ENCODE assay signal across 16 cellular contexts in the genomic region with DNA sequence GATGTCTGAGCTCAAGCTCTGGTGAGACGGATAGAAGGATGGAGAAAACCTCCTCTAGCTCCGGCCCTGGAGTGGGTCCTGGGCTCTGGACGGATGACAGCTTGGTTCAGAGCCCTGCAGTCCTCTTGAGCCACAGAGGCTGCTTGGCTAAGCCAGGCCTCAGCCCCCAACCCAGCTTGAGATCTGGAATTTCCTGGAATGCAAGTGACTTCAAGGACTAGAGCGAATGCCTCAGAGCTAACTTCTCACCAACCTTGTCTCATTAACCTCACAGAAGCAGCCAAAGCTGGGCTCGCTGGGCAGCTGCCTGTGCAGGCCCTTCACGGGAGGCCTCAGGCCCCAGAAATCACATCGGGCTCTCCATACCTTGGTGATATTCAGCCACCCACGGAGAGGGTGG.
DNase-seq lines count a peak whose midpoint lies in the region; ATAC-seq, FAIRE-seq and TF ChIP-seq lines count a peak whose summit lies in the region.
"Had no signal": no experiment of that assay in that cellular context is flagged by ENCODE, and none has a peak within 500 bp of the region (broad histone marks: within the 10 kb centered on the region; RNA-seq: fewer than 3 reads in every experiment).

No MANE protein-coding gene starts in this region.

- no peak for DNase-seq in WTC11 (ENCODE audit: low spot score)
- DNase-seq in iPS-NIHi11 (ENCODE audit: low spot score) = peak; percentile 42
- DNase-seq in upper lobe of right lung = no peak
- no peak for DNase-seq in HepG2 (ENCODE audit: low spot score)
- no peak for DNase-seq in PC-3
- no peak for DNase-seq in NCI-H510A treated with DMSO at 0.1 percent for 48 hours (lab: John Stamatoyannopoulos, UW)
- DNase-seq: ACHN, DMS79 treated with DMSO at 0.1 percent for 48 hours, NCI-H1694 treated with DMSO at 0.1 percent for 48 hours, NCI-H510A, NCI-H82 had no signal

- H3K4me3 Mint-ChIP-seq in WTC11 = no peak overlapping the region
- H3K4me3 Mint-ChIP-seq in nephron = no peak overlapping the region

- no peak for TF ChIP-seq EP300 in HepG2 (IDR thresholded peaks at IDR 0.05; ENCODE audit: low read depth in 2 of 2, low read length in 2 of 2)
- TF ChIP-seq EP300 in HepG2 (CRISPR knock-in tag; IDR thresholded peaks at IDR 0.05; ENCODE audit: borderline replicate concordance) = no peak

- intact Hi-C loops in upper lobe of right lung (cut with DNase I) (no loop called here), HepG2 (cut with micrococcal nuclease; ENCODE audit: unreplicated experiment) (no loop called here), PC-3 (cut with micrococcal nuclease) (no loop called here)

- no peaks in the 10 kb centered on the region for H3K9me2 ChIP-seq in PC-3 (replicated peaks; ENCODE audit: low read length)

- TF ChIP-seq CTCF in WTC11 (IDR thresholded peaks at IDR 0.05) = no peak
- TF ChIP-seq CTCF in nephron (IDR thresholded peaks at IDR 0.05; ENCODE audit: unreplicated experiment in 3 of 3) = no peak
- TF ChIP-seq CTCF in upper lobe of right lung (IDR thresholded peaks at IDR 0.05) = no peak
- no peak for TF ChIP-seq CTCF in HepG2 (CRISPR knock-in tag; IDR thresholded peaks at IDR 0.05)
- TF ChIP-seq CTCF in PC-3 (conservative IDR thresholded peaks at IDR 0.05; ENCODE audit: low read depth, low read length) = no peak

- no peaks in the 10 kb centered on the region for H3K9me3 ChIP-seq in upper lobe of right lung
- no peaks in the 10 kb centered on the region for H3K9me3 ChIP-seq in HepG2 (ENCODE audit: low read length)
- H3K9me3 ChIP-seq in PC-3 (ENCODE audit: low read length) = no peaks in the 10 kb centered on the region
- H3K9me3 ChIP-seq: SJSA1 had no signal

- no peak for FAIRE-seq in HepG2 (lab: Jason Lieb, UNC)
- FAIRE-seq: K562 had no signal

- H3K36me3 Mint-ChIP-seq in WTC11 = no peaks in the 10 kb centered on the region
- peaks cover 6% of the 10 kb centered on the region for H3K36me3 Mint-ChIP-seq in nephron (ENCODE audit: low read depth)

- H3K9ac ChIP-seq in HepG2 (ENCODE audit: insufficient read depth, low read depth, low read length) (no peak overlapping the region), PC-3 (ENCODE audit: low read length) (no peak overlapping the region)

- H3F3A ChIP-seq in PC-3 (ENCODE audit: low read length, unreplicated experiment) = no peaks in the 10 kb centered on the region

- H3K9me3 Mint-ChIP-seq in WTC11 (no peaks in the 10 kb centered on the region), nephron (peaks cover 3% of the 10 kb centered on the region)

- in situ Hi-C loops in HepG2 (cut with HindIII; ENCODE audit: extremely low pct_ligation_motif_present, low pct_unique_long_range_greater_than_20kb) = no loop called here

- ATAC-seq in WTC11 = peak; percentile 52
- no peak for ATAC-seq in upper lobe of right lung
- no peak for ATAC-seq in HepG2
- ATAC-seq in HG03469 (IDR thresholded peaks at IDR 0.05; ENCODE audit: unreplicated experiment) = no peak
- no peak for ATAC-seq in PC-3
- ATAC-seq: HCT116, K562 had no signal

- 7% methylated on average over 2 of the region's 8 CpGs for WGBS in HepG2 (ENCODE audit: low lambda C conversion rate)

- H3K79me2 ChIP-seq in HepG2 (ENCODE audit: insufficient read depth, low read length) (no peaks in the 10 kb centered on the region), PC-3 (ENCODE audit: low read length) (no peaks in the 10 kb centered on the region)

- H2AFZ ChIP-seq in HepG2 (ENCODE audit: low read length) = no peak overlapping the region
- H2AFZ ChIP-seq in PC-3 (ENCODE audit: low read length) = no peak overlapping the region

- POLR2A ChIA-PET in WTC11 (lab: Charles Lee) = no interaction called here
- POLR2A ChIA-PET in HepG2 (lab: Yijun Ruan, JAX) = no interaction called here
- POLR2A ChIA-PET in PC-3 (lab: Charles Lee; ENCODE audit: unreplicated experiment) = no interaction called here

- BruUV-seq in HepG2 (replicated peaks; lab: Mats Ljungman, UMichigan) (no TSS peak), PC-3 (replicated peaks; lab: Mats Ljungman, UMichigan) (no TSS peak)

- H3K4me1 ChIP-seq in upper lobe of right lung (peaks cover 42% of the 10 kb centered on the region), HepG2 (ENCODE audit: insufficient read depth, low read length) (peaks cover 28% of the 10 kb centered on the region), PC-3 (ENCODE audit: insufficient read depth, low read length) (no peaks in the 10 kb centered on the region)

- no peaks in the 10 kb centered on the region; the same call in 1 of the 2 replicates for H3K27me3 Mint-ChIP-seq in WTC11 (ENCODE audit: low read depth)
- H3K27me3 Mint-ChIP-seq in nephron (ENCODE audit: low read depth) = peaks cover 49% of the 10 kb centered on the region

- H3K4me3 ChIP-seq in upper lobe of right lung (no peak overlapping the region), HepG2 (replicated peaks in 1 of 3; ENCODE audit: insufficient read depth in 1 of 3, low read depth in 2 of 3, low read length in 3 of 3) (no peak overlapping the region), PC-3 (ENCODE audit: low read length) (no peak overlapping the region)
- H3K4me3 ChIP-seq: K562, SJSA1 had no signal

- CTCF ChIA-PET in WTC11 (lab: Charles Lee) (interaction anchor here (0.9 to 4.9 kb wide), 11 partner anchors 10 to 125 kb away, joined by 3 to 33 read pairs (median 10); no protein-coding TSS in a partner anchor), HepG2 (lab: Yijun Ruan, JAX; ENCODE audit: low intra/inter-chr PET ratio, low total read pairs) (no interaction called here), PC-3 (lab: Charles Lee) (no interaction called here)

- H3K36me3 ChIP-seq in upper lobe of right lung (no peaks in the 10 kb centered on the region), HepG2 (replicated peaks in 1 of 2; ENCODE audit: control insufficient read depth in 1 of 2, insufficient read depth in 2 of 2, low read length in 2 of 2) (no peaks in the 10 kb centered on the region), PC-3 (ENCODE audit: low read depth, low read length) (no peaks in the 10 kb centered on the region)
- H3K36me3 ChIP-seq: SJSA1 had no signal

- H3K4me2 ChIP-seq in HepG2 (ENCODE audit: low read depth, low read length) (no peak overlapping the region), PC-3 (ENCODE audit: low read length) (no peak overlapping the region)

- H3K27me3 ChIP-seq in upper lobe of right lung = no peaks in the 10 kb centered on the region
- H3K27me3 ChIP-seq in HepG2 (ENCODE audit: control insufficient read depth in 1 of 2, insufficient read depth in 2 of 2, low read length in 2 of 2) = peaks cover 11 to 82% of the 10 kb centered on the region in 2 experiments
- H3K27me3 ChIP-seq in PC-3 (ENCODE audit: low read length) = peaks cover 39% of the 10 kb centered on the region
- H3K27me3 ChIP-seq: SJSA1 had no signal

- H3K27ac Mint-ChIP-seq in WTC11 (no peak overlapping the region), nephron (peak overlapping the region in 2 of 3 experiments; percentile 32 to 74)

- H3K4me1 Mint-ChIP-seq in WTC11 = peaks cover 7% of the 10 kb centered on the region; the same call in 1 of the 2 replicates
- H3K4me1 Mint-ChIP-seq in nephron = peaks cover 61% of the 10 kb centered on the region

- TF ChIP-seq POLR2A in HepG2 (IDR thresholded peaks at IDR 0.05; ENCODE audit: insufficient read depth in 1 of 2, low read depth in 2 of 2, low read length in 2 of 2) = no peak

- TF ChIP-seq RAD21 in HepG2 (CRISPR knock-in tag; IDR thresholded peaks at IDR 0.05) = no peak

- H3K27ac ChIP-seq in upper lobe of right lung (peak overlapping the region; percentile 30), HepG2 (ENCODE audit: extremely low read length, insufficient read depth, low read length) (no peak overlapping the region), PC-3 (ENCODE audit: low read length) (no peak overlapping the region)
- H3K27ac ChIP-seq: SJSA1 had no signal

- H4K20me1 ChIP-seq in HepG2 (ENCODE audit: insufficient read depth, low read length) (no peaks in the 10 kb centered on the region), PC-3 (ENCODE audit: low read length) (no peaks in the 10 kb centered on the region)

TF ChIP-seq in WTC11, 78 proteins besides CTCF, POLR2A, EP300 and RAD21 (continues in another document):
- TF ChIP-seq HMGXB4 (CRISPR knock-in tag; IDR thresholded peaks at IDR 0.05) = no peak

TF ChIP-seq in HepG2, 621 proteins besides CTCF, POLR2A, EP300 and RAD21 (continues in another document):
- no peak for TF ChIP-seq ETV6 (CRISPR knock-in tag; conservative IDR thresholded peaks at IDR 0.05)
- TF ChIP-seq CSRNP1 (CRISPR knock-in tag; IDR thresholded peaks at IDR 0.05) = no peak
- no peak for TF ChIP-seq ZNF530 (CRISPR knock-in tag; IDR thresholded peaks at IDR 0.05; ENCODE audit: low read depth)
- TF ChIP-seq ZBTB7A (CRISPR knock-in tag; IDR thresholded peaks at IDR 0.05) = no peak
- TF ChIP-seq ZNF367 (CRISPR knock-in tag; IDR thresholded peaks at IDR 0.05; ENCODE audit: borderline replicate concordance) = no peak
